In the genomic region with DNA sequence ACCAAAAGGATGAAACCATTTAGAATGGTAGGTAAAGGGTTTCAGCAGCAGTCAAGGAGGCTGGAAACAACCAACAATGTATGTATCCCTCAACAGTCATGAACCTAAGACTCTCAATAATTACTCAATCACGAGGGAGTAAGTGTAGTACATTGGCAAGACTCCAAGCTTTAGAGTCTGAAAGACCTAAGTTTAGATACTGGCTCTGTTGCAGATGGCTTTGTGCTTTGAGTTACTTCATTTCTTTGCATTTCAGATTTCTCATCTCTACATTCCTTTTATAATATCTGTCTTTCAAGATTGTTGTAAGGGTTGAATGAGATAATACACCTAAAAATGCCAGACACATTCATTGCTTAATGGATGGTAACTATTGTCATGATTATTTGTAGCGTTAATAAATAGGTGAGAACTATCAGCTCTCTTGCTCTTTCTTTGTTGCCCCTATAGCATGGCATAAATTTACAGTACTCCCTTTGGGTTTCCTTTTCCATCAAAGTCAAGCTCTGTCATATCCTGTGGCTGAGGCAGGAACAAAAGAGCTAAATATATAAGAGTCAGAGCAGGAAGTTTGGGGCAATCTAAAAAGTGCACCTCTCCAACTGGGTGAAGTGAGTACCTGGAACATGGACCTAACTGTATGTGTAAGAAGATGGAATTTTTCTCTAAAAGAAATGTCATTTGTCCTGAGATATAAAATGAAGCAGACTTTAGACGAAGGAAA, we compare ENCODE assay signal across 10 cellular contexts.
DNase-seq lines count a peak whose midpoint lies in the region; ATAC-seq and TF ChIP-seq lines count a peak whose summit lies in the region.
"Had no signal": no experiment of that assay in that cellular context is flagged by ENCODE, and none has a peak within 500 bp of the region (broad histone marks: within the 10 kb centered on the region; RNA-seq: fewer than 3 reads in every experiment).

No MANE protein-coding gene starts in this region.

- no peak for TF ChIP-seq CTCF in retinal pigment epithelial cell (conservative IDR thresholded peaks at IDR 0.05; ENCODE audit: low read depth, low read length)

- intact Hi-C loops in posterior vena cava (cut with DNase I) = no loop called here

- no peak overlapping the region for H3K4me3 ChIP-seq in retinal pigment epithelial cell (ENCODE audit: low read length)
- H3K4me3 ChIP-seq: Peyer's patch had no signal

- DNase-seq in NCI-H82 (lab: John Stamatoyannopoulos, UW) (peak; percentile 8), NCI-H82 treated with DMSO at 0.1 percent for 48 hours (lab: John Stamatoyannopoulos, UW; ENCODE audit: unreplicated experiment) (no peak), RPMI7951 (ENCODE audit: low read depth) (peak; percentile 33), retinal pigment epithelial cell (ENCODE audit: low read depth) (peak; percentile 68), GM03348 (ENCODE audit: low spot score) (no peak), posterior vena cava (ENCODE audit: low spot score) (no peak), NCI-H128 (lab: John Stamatoyannopoulos, UW; ENCODE audit: unreplicated experiment) (no peak)
- DNase-seq: GOT3, Peyer's patch had no signal

- peak; percentile 23 for ATAC-seq in HG02973 (IDR thresholded peaks at IDR 0.05; ENCODE audit: unreplicated experiment)

Comparison
In these comparisons a context has a peak if more than half of its experiments do, and no peak if none do; other contexts are left out.
1. DNase-seq: peak in NCI-H82 (single experiment), RPMI7951 (single experiment) and retinal pigment epithelial cell (single experiment); none in NCI-H82 treated with DMSO at 0.1 percent for 48 hours (single experiment), GM03348 (single experiment), posterior vena cava (single experiment) and NCI-H128 (single experiment).